In genomic region chr13:112943309-112944125, GRCh38 we compare ENCODE assay signal across 1 cellular context.
TF ChIP-seq lines count a peak whose summit lies in the region.

No MANE protein-coding gene starts in this region.

TF ChIP-seq in GM23338, 12 proteins besides CTCF, POLR2A, EP300 and RAD21 (continued from another document):
- TF ChIP-seq ZNF462 (CRISPR knock-in tag; IDR thresholded peaks at IDR 0.05), result no peak
